ENCODE assay signal across 24 cellular contexts in the genomic region with DNA sequence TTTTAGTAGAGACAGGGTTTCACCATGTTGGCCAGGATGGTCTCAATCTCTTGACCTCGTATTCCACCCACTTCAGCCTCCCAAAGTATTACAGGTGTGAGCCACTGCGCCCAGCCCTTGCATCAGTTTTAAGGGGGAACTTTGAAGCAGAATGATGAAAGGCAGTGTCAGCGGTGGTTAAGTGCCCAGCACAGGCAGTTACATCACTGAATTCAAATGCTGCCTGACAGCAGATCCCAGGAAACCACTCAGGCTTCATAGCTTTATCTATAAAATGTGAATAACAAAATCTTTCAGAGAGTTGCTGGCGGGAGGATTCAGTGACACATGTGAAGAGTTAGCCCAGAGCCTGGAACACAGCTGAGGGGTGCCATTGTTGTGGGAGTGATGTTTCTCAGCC. TPM values are rescaled to one million over a fixed set of nuclear protein-coding genes. Genes with fewer than 3 reads are reported as not detected.
"Had no signal": no experiment of that assay in that cellular context is flagged by ENCODE, and none has a peak within 500 bp of the region (broad histone marks: within the 10 kb centered on the region; RNA-seq: fewer than 3 reads in every experiment).

No MANE protein-coding gene starts in this region.

- ATAC-seq: activated T-cell treated with anti-CD3 and anti-CD28 coated beads, Interleukin-2, amount 50 U/mL, for 72 hours; left lobe of liver; natural killer cell had no signal

- H3K4me1 Mint-ChIP-seq: activated naive CD8-positive, alpha-beta T cell treated with anti-CD3 and anti-CD28 coated beads, Interleukin-2, amount 10 ng/mL, durations not matched to agents 7 days and 5 days; central memory CD8-positive, alpha-beta T cell; natural killer cell had no signal

- H3K27ac Mint-ChIP-seq: activated CD4-positive, alpha-beta memory T cell treated with anti-CD3 and anti-CD28 coated beads for 36 hours; activated naive CD4-positive, alpha-beta T cell treated with anti-CD3 and anti-CD28 coated beads for 36 hours; activated naive CD8-positive, alpha-beta T cell treated with anti-CD3 and anti-CD28 coated beads, Interleukin-2, amount 10 ng/mL, durations not matched to agents 7 days and 5 days; activated T-cell treated with anti-CD3 and anti-CD28 coated beads, Interleukin-2, amount 50 U/mL, for 72 hours; endodermal cell; natural killer cell; stimulated activated naive CD8-positive, alpha-beta T cell treated with anti-CD3 and anti-CD28 coated beads, Interleukin-15, Interleukin-2, amounts not matched to agents 100 ng/mL and 50 ng/mL, for 24 hours had no signal

- DNase-seq: activated CD4-positive, alpha-beta memory T cell treated with anti-CD3 and anti-CD28 coated beads for 36 hours; activated CD4-positive, alpha-beta T cell treated with anti-CD3 and anti-CD28 coated beads for 4 hours; activated CD4-positive, CD25-positive, alpha-beta regulatory T cell; activated effector memory CD4-positive, alpha-beta T cell treated with Interleukin-2 at 50 U/mL for 16 hours; activated naive CD4-positive, alpha-beta T cell treated with anti-CD3 and anti-CD28 coated beads for 36 hours; activated naive CD8-positive, alpha-beta T cell treated with anti-CD3 and anti-CD28 coated beads, Interleukin-2, amount 10 ng/mL, durations not matched to agents 7 days and 5 days; activated T-cell treated with anti-CD3 and anti-CD28 coated beads, Interleukin-2, amount 50 U/mL, for 72 hours; brain microvascular endothelial cell; colonic mucosa; endodermal cell; esophagus squamous epithelium; heart right ventricle; midbrain; natural killer cell; retina; stimulated activated CD4-positive, alpha-beta T cell treated with anti-CD3 and anti-CD28 coated beads, Interleukin-4, amount 100 ng/mL, for 4 hours; T-helper 9 cell; testis; upper lobe of left lung had no signal

- H3K4me3 Mint-ChIP-seq: activated CD4-positive, alpha-beta memory T cell treated with anti-CD3 and anti-CD28 coated beads for 36 hours; activated naive CD4-positive, alpha-beta T cell treated with anti-CD3 and anti-CD28 coated beads for 36 hours; activated naive CD8-positive, alpha-beta T cell treated with anti-CD3 and anti-CD28 coated beads, Interleukin-2, amount 10 ng/mL, durations not matched to agents 7 days and 5 days; activated T-cell treated with anti-CD3 and anti-CD28 coated beads, Interleukin-2, amount 50 U/mL, for 72 hours; central memory CD8-positive, alpha-beta T cell; endodermal cell; natural killer cell; stimulated activated naive CD8-positive, alpha-beta T cell treated with anti-CD3 and anti-CD28 coated beads, Interleukin-15, Interleukin-2, amounts not matched to agents 100 ng/mL and 50 ng/mL, for 24 hours had no signal

- H3K36me3 ChIP-seq: brain microvascular endothelial cell, colonic mucosa, esophagus squamous epithelium, SJSA1, upper lobe of left lung had no signal

- H3K27ac ChIP-seq: brain microvascular endothelial cell, colonic mucosa, SJSA1, testis, upper lobe of left lung had no signal

- H3K9me3 Mint-ChIP-seq: activated CD4-positive, alpha-beta memory T cell treated with anti-CD3 and anti-CD28 coated beads for 36 hours; activated naive CD4-positive, alpha-beta T cell treated with anti-CD3 and anti-CD28 coated beads for 36 hours; activated naive CD8-positive, alpha-beta T cell treated with anti-CD3 and anti-CD28 coated beads, Interleukin-2, amount 10 ng/mL, durations not matched to agents 7 days and 5 days; activated T-cell treated with anti-CD3 and anti-CD28 coated beads, Interleukin-2, amount 50 U/mL, for 72 hours; central memory CD8-positive, alpha-beta T cell; endodermal cell; natural killer cell; stimulated activated naive CD8-positive, alpha-beta T cell treated with anti-CD3 and anti-CD28 coated beads, Interleukin-15, Interleukin-2, amounts not matched to agents 100 ng/mL and 50 ng/mL, for 24 hours had no signal

- H3K4me1 ChIP-seq: SJSA1 had no signal

- H3K9me3 ChIP-seq: colonic mucosa, esophagus squamous epithelium, heart right ventricle, testis, upper lobe of left lung had no signal

- H3K36me3 Mint-ChIP-seq: activated CD4-positive, alpha-beta memory T cell treated with anti-CD3 and anti-CD28 coated beads for 36 hours; activated naive CD8-positive, alpha-beta T cell treated with anti-CD3 and anti-CD28 coated beads, Interleukin-2, amount 10 ng/mL, durations not matched to agents 7 days and 5 days; natural killer cell had no signal

- H3K27me3 ChIP-seq: brain microvascular endothelial cell, colonic mucosa, esophagus squamous epithelium, SJSA1, testis, upper lobe of left lung had no signal

- H3K4me3 ChIP-seq: colonic mucosa, esophagus squamous epithelium, heart right ventricle, SJSA1, testis, upper lobe of left lung had no signal

RNA-seq across cellular contexts. Expression of a gene that starts 26.5 kb away (rescaled TPM):
- total RNA-seq: activated CD4-positive, alpha-beta memory T cell treated with anti-CD3 and anti-CD28 coated beads for 36 hours; activated naive CD4-positive, alpha-beta T cell treated with anti-CD3 and anti-CD28 coated beads for 36 hours; activated naive CD8-positive, alpha-beta T cell treated with anti-CD3 and anti-CD28 coated beads, Interleukin-2, amount 10 ng/mL, durations not matched to agents 7 days and 5 days; activated T-cell treated with anti-CD3 and anti-CD28 coated beads, Interleukin-2, amount 50 U/mL, for 72 hours; natural killer cell; T-helper 1 cell treated with Interleukin-12 subunit alpha and Interleukin-12 subunit beta and Interleukin-4 antibody, amounts not matched to agents 30 ng/mL and 1 ng/mL, for 36 hours had no signal
